Comparison of ENCODE assay signal across 24 cellular contexts in the genomic region with DNA sequence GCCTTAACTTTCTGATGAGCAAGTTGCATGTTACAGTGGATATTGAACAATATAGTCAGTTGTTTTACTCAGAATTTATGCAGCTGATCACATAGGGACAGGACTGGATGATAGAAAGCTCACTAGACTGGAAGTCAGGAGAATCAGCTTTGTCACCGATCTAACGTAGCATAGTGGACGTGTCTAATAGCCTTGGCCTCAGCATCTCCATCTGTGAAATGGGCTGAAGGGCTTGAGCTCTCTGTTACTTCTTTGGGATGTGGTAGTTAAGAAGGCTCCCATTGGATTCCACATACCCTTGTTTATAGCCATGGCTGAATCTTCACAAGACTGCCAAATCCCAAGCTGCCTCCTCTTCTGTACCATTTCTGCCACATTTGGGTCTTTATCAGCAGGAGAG.
"Had no signal": no experiment of that assay in that cellular context is flagged by ENCODE, and none has a peak within 500 bp of the region (broad histone marks: within the 10 kb centered on the region; RNA-seq: fewer than 3 reads in every experiment).

No MANE protein-coding gene starts in this region.

- H2AFZ ChIP-seq: parathyroid adenoma had no signal

- DNase-seq: cerebellar nuclear complex; effector CD8-positive, alpha-beta T cell; endodermal cell; foreskin keratinocyte; immature natural killer cell; islet precursor cell; kidney glomerular epithelial cell; left ventricle myocardium superior; lower lobe of right lung; naive B cell; stimulated activated CD4-positive, alpha-beta T cell treated with anti-CD3 and anti-CD28 coated beads, Interleukin-12 subunit alpha, Interleukin-12 subunit beta, amount 100 ng/mL, for 4 hours; stimulated activated CD4-positive, alpha-beta T cell treated with anti-CD3 and anti-CD28 coated beads, Interleukin-1b, Interleukin-23, amount 100 ng/mL, for 48 hours; stimulated activated CD4-positive, alpha-beta T cell treated with anti-CD3 and anti-CD28 coated beads, Interleukin-4, amount 100 ng/mL, for 1 hour; stimulated activated CD8-positive, alpha-beta memory T cell treated with anti-CD3 and anti-CD28 coated beads, Interleukin-4, amount 100 ng/mL, for 48 hours; stimulated activated naive CD4-positive, alpha-beta T cell; stimulated activated naive CD8-positive, alpha-beta T cell treated with anti-CD3 and anti-CD28 coated beads, Interleukin-15, amount 100 ng/mL, for 72 hours; tibial artery had no signal

- H3K4me1 ChIP-seq: esophagus muscularis mucosa, foreskin keratinocyte, lower lobe of right lung, parathyroid adenoma, tibial artery had no signal

- H3K4me2 ChIP-seq: smooth muscle cell had no signal

- H3K4me3 ChIP-seq: esophagus muscularis mucosa, lower lobe of right lung, smooth muscle cell, tibial artery had no signal

- H3K27ac ChIP-seq: foreskin keratinocyte, lower lobe of right lung, neutrophil, parathyroid adenoma, tibial artery had no signal

- H3K79me2 ChIP-seq: parathyroid adenoma had no signal

- H3K27me3 ChIP-seq: esophagus muscularis mucosa, neutrophil, tibial artery had no signal

- H3K9ac ChIP-seq: parathyroid adenoma had no signal

- FAIRE-seq: endothelial cell of umbilical vein had no signal

- H3K9me3 ChIP-seq: esophagus muscularis mucosa, lower lobe of right lung, neutrophil, tibial artery had no signal

- H3K36me3 ChIP-seq: esophagus muscularis mucosa, lower lobe of right lung, neutrophil, tibial artery had no signal

- ATAC-seq: foreskin keratinocyte; lower lobe of right lung; natural killer cell treated with Interleukin-12 subunit alpha and Interleukin-12 subunit beta and Interleukin-15 and Interleukin-18, amount 100 ng/mL, for 72 hours; sciatic nerve; stimulated activated naive CD8-positive, alpha-beta T cell treated with anti-CD3 and anti-CD28 coated beads, Interleukin-15, amount 100 ng/mL, for 72 hours had no signal
